In the genomic region with DNA sequence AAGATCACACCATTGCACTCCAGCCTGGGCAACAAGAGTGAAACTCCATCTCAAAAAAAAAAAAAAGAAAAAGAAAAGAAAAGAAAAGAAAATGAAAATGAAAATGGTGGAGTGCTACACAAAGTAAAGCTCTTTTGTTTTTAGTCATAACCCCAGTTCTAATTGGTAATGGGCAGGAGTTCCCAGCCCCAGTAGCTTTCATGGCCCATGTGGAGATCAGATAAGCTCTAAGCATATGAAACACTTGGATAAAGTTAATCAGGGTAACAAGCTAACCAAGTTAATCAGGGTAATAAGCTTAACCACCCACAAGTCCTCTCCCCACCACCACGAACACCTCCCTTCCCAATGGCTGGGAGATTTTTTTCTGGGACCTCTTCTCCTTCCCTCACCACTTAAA, we compare ENCODE assay signal across 10 cellular contexts.
DNase-seq lines count a peak whose midpoint lies in the region; ATAC-seq and TF ChIP-seq lines count a peak whose summit lies in the region.
"Had no signal": no experiment of that assay in that cellular context is flagged by ENCODE, and none has a peak within 500 bp of the region (broad histone marks: within the 10 kb centered on the region; RNA-seq: fewer than 3 reads in every experiment).

No MANE protein-coding gene starts in this region.

- TF ChIP-seq CTCF in left lung (IDR thresholded peaks at IDR 0.05), result no peak

- H3K27ac ChIP-seq in left lung, result no peak overlapping the region
- H3K27ac ChIP-seq: parathyroid adenoma, SJSA1 had no signal

- no peaks in the 10 kb centered on the region for H3K36me3 ChIP-seq in left lung
- H3K36me3 ChIP-seq: SJSA1 had no signal

- H3K9me3 ChIP-seq in left lung, result no peaks in the 10 kb centered on the region
- H3K9me3 ChIP-seq: SJSA1 had no signal

- peak; percentile 11 for DNase-seq in stimulated activated CD4-positive, alpha-beta T cell treated with anti-CD3 and anti-CD28 coated beads, Interleukin-15, amount 100 ng/mL, for 24 hours
- no peak for DNase-seq in stimulated activated CD4-positive, alpha-beta T cell treated with anti-CD3 and anti-CD28 coated beads, Interleukin-4, amount 100 ng/mL, for 1 hour
- DNase-seq in left lung (no peak), NCI-H1417 (lab: John Stamatoyannopoulos, UW) (no peak), NOMO-1 treated with DMSO at 0.1 percent for 48 hours (lab: John Stamatoyannopoulos, UW; ENCODE audit: unreplicated experiment) (no peak), middle frontal gyrus (ENCODE audit: extremely low spot score, low spot score) (no peak)

- ATAC-seq in GM21825 (IDR thresholded peaks at IDR 0.05; ENCODE audit: unreplicated experiment), result peak; percentile 66
- peak; percentile 78 for ATAC-seq in HG03432 (IDR thresholded peaks at IDR 0.05; ENCODE audit: unreplicated experiment)
- no peak for ATAC-seq in left lung

- no peaks in the 10 kb centered on the region for H3K27me3 ChIP-seq in left lung
- H3K27me3 ChIP-seq: SJSA1 had no signal

- intact Hi-C loops in left lung (cut with DNase I), result no loop called here

- H3K4me1 ChIP-seq in left lung, result no peaks in the 10 kb centered on the region
- H3K4me1 ChIP-seq: parathyroid adenoma, SJSA1 had no signal

- H3K4me3 ChIP-seq in left lung, result no peak overlapping the region
- H3K4me3 ChIP-seq: SJSA1 had no signal
